Comparison of ENCODE assay signal across 14 cellular contexts in the genomic region with DNA sequence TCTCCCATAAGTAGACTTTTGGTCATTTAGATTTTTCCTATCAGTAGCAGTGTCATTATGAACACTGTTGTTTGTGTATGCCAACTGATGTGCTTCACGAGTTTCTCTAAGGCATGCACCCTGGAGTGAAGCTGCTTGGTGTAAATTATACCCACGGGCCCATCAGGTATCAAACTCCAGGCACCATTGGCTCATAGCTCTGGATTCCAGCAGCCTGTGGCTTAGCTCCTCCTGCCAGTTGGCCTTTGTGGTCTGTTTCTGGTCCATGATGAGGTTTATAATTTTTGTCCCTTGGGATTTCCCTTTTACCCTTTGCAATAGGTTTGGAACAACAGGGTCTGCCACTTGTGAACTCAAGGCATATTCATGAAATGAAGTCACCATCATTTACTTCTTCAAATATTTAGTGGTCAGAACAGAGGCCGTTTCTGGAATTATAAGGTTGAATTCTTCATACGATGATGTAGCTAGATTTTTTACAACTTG.
DNase-seq lines count a peak whose midpoint lies in the region; ATAC-seq, FAIRE-seq and TF ChIP-seq lines count a peak whose summit lies in the region.
"Had no signal": no experiment of that assay in that cellular context is flagged by ENCODE, and none has a peak within 500 bp of the region (broad histone marks: within the 10 kb centered on the region; RNA-seq: fewer than 3 reads in every experiment).

No MANE protein-coding gene starts in this region.

- intact Hi-C loops in breast epithelium (cut with DNase I; ENCODE audit: low total_unique reads): no loop called here
- intact Hi-C loops in MCF 10A (cut with micrococcal nuclease): loop anchor here (10.0 kb wide), 1 partner anchor 878 kb away; no protein-coding TSS in a partner anchor
- intact Hi-C loops in ovary (cut with DNase I): no loop called here

- WGBS in ovary, 3 donors: 34 to 51% (median 41%) methylated on average over 4 of the region's 4 CpGs

- no peaks in the 10 kb centered on the region for H3K27me3 ChIP-seq in breast epithelium
- H3K27me3 ChIP-seq in SJSA1 (replicated peaks): no peaks in the 10 kb centered on the region
- H3K27me3 ChIP-seq in ovary: no peaks in the 10 kb centered on the region

- H3K9me3 ChIP-seq in breast epithelium (no peaks in the 10 kb centered on the region), SJSA1 (replicated peaks) (no peaks in the 10 kb centered on the region), ovary (no peaks in the 10 kb centered on the region)

- H3K4me1 ChIP-seq in breast epithelium: no peaks in the 10 kb centered on the region
- peaks cover 57% of the 10 kb centered on the region for H3K4me1 ChIP-seq in SJSA1 (replicated peaks)
- peaks cover 14% of the 10 kb centered on the region for H3K4me1 ChIP-seq in ovary (ENCODE audit: insufficient read depth)

- no peaks in the 10 kb centered on the region for H3K9me3 Mint-ChIP-seq in MCF 10A (ENCODE audit: unreplicated experiment)
- H3K9me3 Mint-ChIP-seq: activated naive CD8-positive, alpha-beta T cell treated with anti-CD3 and anti-CD28 coated beads, Interleukin-2, amount 10 ng/mL, durations not matched to agents 7 days and 5 days had no signal

- no peak for ATAC-seq in HG03342 (IDR thresholded peaks at IDR 0.05; ENCODE audit: unreplicated experiment)

- no peak for TF ChIP-seq EP300 in ovary (IDR thresholded peaks at IDR 0.05)

- no peaks in the 10 kb centered on the region for H3K27me3 Mint-ChIP-seq in MCF 10A (ENCODE audit: insufficient read depth, unreplicated experiment)

- no peak overlapping the region for H3K27ac Mint-ChIP-seq in MCF 10A (ENCODE audit: low read depth, unreplicated experiment)
- H3K27ac Mint-ChIP-seq: activated naive CD8-positive, alpha-beta T cell treated with anti-CD3 and anti-CD28 coated beads, Interleukin-2, amount 10 ng/mL, durations not matched to agents 7 days and 5 days had no signal

- no TSS peak for BruUV-seq in MCF 10A (replicated peaks; lab: Mats Ljungman, UMichigan)

- FAIRE-seq in urothelium cell line (lab: Jason Lieb, UNC): no peak
- FAIRE-seq: endothelial cell of umbilical vein, keratinocyte had no signal

- DNase-seq in breast epithelium (ENCODE audit: low spot score in 2 of 2) (peak in 1 of 2 donors; percentile 32), MCF 10A (ENCODE audit: unreplicated experiment) (no peak), SJSA1 (ENCODE audit: low read depth in 1 of 2, low spot score in 2 of 2) (peak; percentile 81 to 92), fibroblast of the aortic adventitia (ENCODE audit: low read depth) (peak; percentile 97), urothelium cell line (ENCODE audit: low spot score) (peak; percentile 76), ovary (no peak), NCI-H345 treated with DMSO at 0.1 percent for 48 hours (lab: John Stamatoyannopoulos, UW; ENCODE audit: unreplicated experiment) (no peak)
- DNase-seq: activated naive CD8-positive, alpha-beta T cell treated with anti-CD3 and anti-CD28 coated beads, Interleukin-2, amount 10 ng/mL, durations not matched to agents 7 days and 5 days; AML-193; nucleus accumbens; stimulated activated CD4-positive, alpha-beta T cell treated with anti-CD3 and anti-CD28 coated beads, Interleukin-4, amount 100 ng/mL, for 4 hours had no signal

- H3K27ac ChIP-seq in breast epithelium (peak overlapping the region; percentile 31 to 35), SJSA1 (peak overlapping the region; percentile 65), ovary (no peak overlapping the region)

- POLR2A ChIA-PET in MCF 10A (lab: Yijun Ruan, JAX): no interaction called here

- no peaks in the 10 kb centered on the region for H3K4me1 Mint-ChIP-seq in MCF 10A (ENCODE audit: insufficient read depth, unreplicated experiment)

- CTCF ChIA-PET in MCF 10A (lab: Yijun Ruan, JAX): interaction anchor here (0.6 kb wide), 1 partner anchor 921 kb away, joined by 3 read pairs; no protein-coding TSS in a partner anchor

- no peaks in the 10 kb centered on the region for H3K36me3 Mint-ChIP-seq in MCF 10A (ENCODE audit: insufficient read depth, unreplicated experiment)
- H3K36me3 Mint-ChIP-seq: activated naive CD8-positive, alpha-beta T cell treated with anti-CD3 and anti-CD28 coated beads, Interleukin-2, amount 10 ng/mL, durations not matched to agents 7 days and 5 days had no signal

- H3K4me3 ChIP-seq in breast epithelium: no peak overlapping the region
- H3K4me3 ChIP-seq in SJSA1: no peak overlapping the region
- H3K4me3 ChIP-seq in fibroblast of the aortic adventitia (ENCODE audit: low read depth, low read length): no peak overlapping the region
- H3K4me3 ChIP-seq in ovary: no peak overlapping the region

- H3K36me3 ChIP-seq in breast epithelium (no peaks in the 10 kb centered on the region), SJSA1 (no peaks in the 10 kb centered on the region), ovary (no peaks in the 10 kb centered on the region)

- TF ChIP-seq POLR2A in breast epithelium (IDR thresholded peaks at IDR 0.05) (no peak), ovary (IDR thresholded peaks at IDR 0.05) (no peak)

- no peak overlapping the region for H3K4me3 Mint-ChIP-seq in MCF 10A (ENCODE audit: unreplicated experiment)
- H3K4me3 Mint-ChIP-seq: activated naive CD8-positive, alpha-beta T cell treated with anti-CD3 and anti-CD28 coated beads, Interleukin-2, amount 10 ng/mL, durations not matched to agents 7 days and 5 days had no signal

- no peak for TF ChIP-seq CTCF in breast epithelium (IDR thresholded peaks at IDR 0.05)
- TF ChIP-seq CTCF in MCF 10A (IDR thresholded peaks at IDR 0.05; ENCODE audit: unreplicated experiment): no peak
- no peak for TF ChIP-seq CTCF in fibroblast of the aortic adventitia (IDR thresholded peaks at IDR 0.05; ENCODE audit: insufficient read depth, low read length)
- TF ChIP-seq CTCF in ovary (IDR thresholded peaks at IDR 0.05): no peak

Comparison
In these comparisons a context has a peak if more than half of its experiments do, and no peak if none do; other contexts are left out.
1. DNase-seq: peak in SJSA1 (2 of 2), fibroblast of the aortic adventitia (single experiment) and urothelium cell line (single experiment); none in MCF 10A (single experiment), ovary (0 of 5) and NCI-H345 treated with DMSO at 0.1 percent for 48 hours (single experiment).
2. H3K27ac ChIP-seq: peak in breast epithelium (2 of 2) and SJSA1 (single experiment); none in ovary (0 of 2).